In the genomic region with DNA sequence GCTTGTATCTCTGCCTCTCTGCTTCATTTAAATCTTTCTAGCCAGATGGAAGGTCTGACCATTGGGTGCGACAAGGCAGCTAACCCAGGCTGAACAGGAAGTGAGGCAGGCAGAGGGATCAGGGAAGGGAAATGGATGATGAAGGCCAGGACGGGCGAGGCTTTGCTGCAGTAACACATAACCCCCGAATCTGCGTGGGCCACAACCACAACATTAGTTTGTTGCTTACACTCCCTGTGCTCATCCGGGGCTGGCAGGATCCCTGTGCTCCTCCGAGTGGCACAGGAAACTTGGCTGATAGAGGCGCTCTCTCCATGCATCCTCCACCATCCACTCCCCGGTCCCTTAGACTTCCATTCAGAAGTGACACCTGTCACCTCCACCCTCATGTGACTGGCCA, we compare ENCODE assay signal across 13 cellular contexts. TPM values are rescaled to one million over a fixed set of nuclear protein-coding genes. Genes with fewer than 3 reads are reported as not detected.
DNase-seq lines count a peak whose midpoint lies in the region; ATAC-seq and TF ChIP-seq lines count a peak whose summit lies in the region.
"Had no signal": no experiment of that assay in that cellular context is flagged by ENCODE, and none has a peak within 500 bp of the region (broad histone marks: within the 10 kb centered on the region; RNA-seq: fewer than 3 reads in every experiment).

No MANE protein-coding gene starts in this region.

- H3K4me1 ChIP-seq in thymus (ENCODE audit: control insufficient read depth, insufficient read depth, low read length): peaks cover 27% of the 10 kb centered on the region

- H3K9me3 ChIP-seq in thymus (ENCODE audit: control insufficient read depth): no peaks in the 10 kb centered on the region
- H3K9me3 ChIP-seq: MG63 had no signal

- peaks cover 9% of the 10 kb centered on the region for H3K36me3 ChIP-seq in thymus (ENCODE audit: control insufficient read depth, insufficient read depth)

- TF ChIP-seq CTCF in endothelial cell (IDR thresholded peaks at IDR 0.05; ENCODE audit: unreplicated experiment): no peak

- no peak for ATAC-seq in GM19397 (IDR thresholded peaks at IDR 0.05; ENCODE audit: unreplicated experiment)
- ATAC-seq in GM18498 (IDR thresholded peaks at IDR 0.05; ENCODE audit: unreplicated experiment): no peak

- no peaks in the 10 kb centered on the region for H3K27me3 ChIP-seq in thymus (ENCODE audit: control insufficient read depth, insufficient read depth)
- H3K27me3 ChIP-seq: MG63 had no signal

- DNase-seq in activated naive CD4-positive, alpha-beta T cell treated with Interleukin-2 at 50 U/mL for 16 hours: no peak
- peak; percentile 36 for DNase-seq in MV-4-11 (lab: John Stamatoyannopoulos, UW)
- DNase-seq in endothelial cell (ENCODE audit: low spot score): no peak
- DNase-seq in central memory CD4-positive, alpha-beta T cell: no peak
- DNase-seq: foreskin melanocyte, left cardiac atrium, MG63 had no signal

- H3K36me3 Mint-ChIP-seq in activated naive CD4-positive, alpha-beta T cell treated with anti-CD3 and anti-CD28 coated beads, Interleukin-2, amount 50 U/mL, for 24 hours: peaks cover 3% of the 10 kb centered on the region
- H3K36me3 Mint-ChIP-seq in endothelial cell (ENCODE audit: low read depth, unreplicated experiment): no peaks in the 10 kb centered on the region

- H3K4me1 Mint-ChIP-seq in activated naive CD4-positive, alpha-beta T cell treated with anti-CD3 and anti-CD28 coated beads, Interleukin-2, amount 50 U/mL, for 24 hours: peaks cover 66% of the 10 kb centered on the region
- H3K4me1 Mint-ChIP-seq in endothelial cell (ENCODE audit: unreplicated experiment): peaks cover 5% of the 10 kb centered on the region

- no peaks in the 10 kb centered on the region for H3K27me3 Mint-ChIP-seq in activated naive CD4-positive, alpha-beta T cell treated with anti-CD3 and anti-CD28 coated beads, Interleukin-2, amount 50 U/mL, for 24 hours
- peaks cover 2% of the 10 kb centered on the region for H3K27me3 Mint-ChIP-seq in endothelial cell (ENCODE audit: unreplicated experiment)

- peak overlapping the region; percentile 10 for H3K27ac ChIP-seq in thymus (ENCODE audit: low read depth)
- H3K27ac ChIP-seq: C4-2B had no signal

- H3K4me3 ChIP-seq in thymus (ENCODE audit: low read length): no peak overlapping the region
- H3K4me3 ChIP-seq: MG63 had no signal

- H3K9me3 Mint-ChIP-seq in activated naive CD4-positive, alpha-beta T cell treated with anti-CD3 and anti-CD28 coated beads, Interleukin-2, amount 50 U/mL, for 24 hours: no peaks in the 10 kb centered on the region
- no peaks in the 10 kb centered on the region for H3K9me3 Mint-ChIP-seq in endothelial cell (ENCODE audit: unreplicated experiment)

- 79% methylated on average over 9 of the region's 9 CpGs for WGBS in thymus

- peak overlapping the region; percentile 96 for H3K4me3 Mint-ChIP-seq in activated naive CD4-positive, alpha-beta T cell treated with anti-CD3 and anti-CD28 coated beads, Interleukin-2, amount 50 U/mL, for 24 hours
- no peak overlapping the region for H3K4me3 Mint-ChIP-seq in endothelial cell (ENCODE audit: unreplicated experiment)

- H3K27ac Mint-ChIP-seq in activated naive CD4-positive, alpha-beta T cell treated with anti-CD3 and anti-CD28 coated beads, Interleukin-2, amount 50 U/mL, for 24 hours: peak overlapping the region; percentile 98
- H3K27ac Mint-ChIP-seq in endothelial cell (ENCODE audit: unreplicated experiment): peak overlapping the region; percentile 26

RNA-seq across cellular contexts. Expression of a gene that starts 1.1 kb away (rescaled TPM):
- total RNA-seq in endothelial cell (ENCODE audit: unreplicated experiment): 1.4 TPM
- polyA plus RNA-seq in thymus: 32.1 TPM
- polyA plus RNA-seq: neural cell had no signal

RNA-seq across cellular contexts. Expression of a gene that starts 14.5 kb away (rescaled TPM):
- total RNA-seq in endothelial cell (ENCODE audit: unreplicated experiment): 2,762 TPM
- 4,231 TPM for polyA plus RNA-seq in thymus

RNA-seq across cellular contexts. Expression of a gene that starts 19.9 kb away (rescaled TPM):
- 49.6 TPM for total RNA-seq in endothelial cell (ENCODE audit: unreplicated experiment)
- 51.6 TPM for polyA plus RNA-seq in thymus

RNA-seq across cellular contexts. Expression of a gene that starts 21.3 kb away (rescaled TPM):
- 78.8 TPM for total RNA-seq in endothelial cell (ENCODE audit: unreplicated experiment)
- 130 TPM for polyA plus RNA-seq in thymus

RNA-seq across cellular contexts. Expression of a gene that starts 23.3 kb away (rescaled TPM):
- 2,099 TPM for total RNA-seq in endothelial cell (ENCODE audit: unreplicated experiment)
- 4,965 TPM for polyA plus RNA-seq in thymus
